Comparison of ENCODE assay signal across 19 cellular contexts in genomic region chr22:46507451-46508390, GRCh38. TPM values are rescaled to one million over a fixed set of nuclear protein-coding genes. Genes with fewer than 3 reads are reported as not detected.
DNase-seq lines count a peak whose midpoint lies in the region; ATAC-seq and TF ChIP-seq lines count a peak whose summit lies in the region.
"Had no signal": no experiment of that assay in that cellular context is flagged by ENCODE, and none has a peak within 500 bp of the region (broad histone marks: within the 10 kb centered on the region; RNA-seq: fewer than 3 reads in every experiment).

No MANE protein-coding gene starts in this region.

- no peaks in the 10 kb centered on the region for H3K36me3 ChIP-seq in BLaER1
- no peaks in the 10 kb centered on the region for H3K36me3 ChIP-seq in HUES6 (ENCODE audit: control insufficient read depth, insufficient read depth, low read length)
- no peaks in the 10 kb centered on the region for H3K36me3 ChIP-seq in endodermal cell (ENCODE audit: control insufficient read depth, insufficient read depth, low read length)
- H3K36me3 ChIP-seq in neuronal stem cell (replicated peaks in 1 of 2; ENCODE audit: control insufficient read depth in 2 of 2, insufficient read depth in 2 of 2, low read length in 2 of 2), result no peaks in the 10 kb centered on the region
- H3K36me3 ChIP-seq: SJCRH30 had no signal

- H4K91ac ChIP-seq in neuronal stem cell (ENCODE audit: low read depth, low read length, poor library complexity), result no peak overlapping the region

- no peaks in the 10 kb centered on the region for H4K20me1 ChIP-seq in BLaER1

- H3K79me1 ChIP-seq in neuronal stem cell (ENCODE audit: low read depth, low read length), result no peaks in the 10 kb centered on the region

- H3K36me3 Mint-ChIP-seq in endodermal cell (ENCODE audit: low read depth), result no peaks in the 10 kb centered on the region
- H3K36me3 Mint-ChIP-seq: IgD-negative memory B cell had no signal

- H3K9me3 Mint-ChIP-seq in endodermal cell, result no peaks in the 10 kb centered on the region
- H3K9me3 Mint-ChIP-seq: IgD-negative memory B cell had no signal

- H2AK5ac ChIP-seq in neuronal stem cell (ENCODE audit: low read depth, low read length), result peak overlapping the region; percentile 93

- TF ChIP-seq CTCF in endodermal cell (conservative IDR thresholded peaks at IDR 0.05), result no peak

- peak overlapping the region; percentile 79 for H3K4ac ChIP-seq in neuronal stem cell (ENCODE audit: low read length)

- H3K27me3 ChIP-seq in BLaER1, result no peaks in the 10 kb centered on the region
- H3K27me3 ChIP-seq in HUES6 (ENCODE audit: control insufficient read depth, insufficient read depth, low read length), result no peaks in the 10 kb centered on the region
- no peaks in the 10 kb centered on the region for H3K27me3 ChIP-seq in endodermal cell (ENCODE audit: control insufficient read depth, insufficient read depth, low read length, poor library complexity, severe bottlenecking)
- H3K27me3 ChIP-seq in neuronal stem cell (ENCODE audit: control insufficient read depth in 3 of 3, insufficient read depth in 3 of 3, low read depth in 1 of 3, low read length in 3 of 3), result peaks cover 0 to 7% (median 0%) of the 10 kb centered on the region in 3 experiments

- peak overlapping the region; percentile 74 for H3K18ac ChIP-seq in neuronal stem cell (ENCODE audit: low read length)

- peak overlapping the region; percentile 46; the same call in 1 of the 2 replicates for H3K4me3 ChIP-seq in BLaER1
- no peak overlapping the region for H3K4me3 ChIP-seq in HUES6 (ENCODE audit: low read depth, low read length)
- H3K4me3 ChIP-seq in endodermal cell (ENCODE audit: low read length), result no peak overlapping the region
- H3K4me3 ChIP-seq in neuronal stem cell (ENCODE audit: low read length in 2 of 2), result no peak overlapping the region
- H3K4me3 ChIP-seq: SJCRH30 had no signal

- no peak overlapping the region for H3K14ac ChIP-seq in neuronal stem cell (ENCODE audit: low read length)

- H2BK5ac ChIP-seq in neuronal stem cell (ENCODE audit: low read length), result peak overlapping the region; percentile 69

- 86 to 92% methylated on average over 5 to 32 of the region's 32 CpGs for WGBS in endodermal cell (ENCODE audit: insufficient coverage in 1 of 2, insufficient read length in 1 of 2), 2 experiments
- WGBS in neuronal stem cell (ENCODE audit: extremely low coverage in 2 of 2, insufficient read length in 2 of 2, insufficient replicate concordance in 1 of 2), 2 donors, result no CpG with 5 or more reads among the region's 32 CpGs

- no peak overlapping the region for H4K8ac ChIP-seq in neuronal stem cell (ENCODE audit: low read depth, low read length)

- H3K4me1 ChIP-seq in BLaER1, result peaks cover 94% of the 10 kb centered on the region
- peaks cover 21% of the 10 kb centered on the region for H3K4me1 ChIP-seq in HUES6 (ENCODE audit: control insufficient read depth, insufficient read depth, low read length)
- H3K4me1 ChIP-seq in endodermal cell (ENCODE audit: control insufficient read depth, insufficient read depth, low read length), result no peaks in the 10 kb centered on the region
- peaks cover 50 to 52% of the 10 kb centered on the region in 2 donors for H3K4me1 ChIP-seq in neuronal stem cell (ENCODE audit: control insufficient read depth in 2 of 2, insufficient read depth in 1 of 2, low read depth in 1 of 2, low read length in 2 of 2)
- H3K4me1 ChIP-seq: Caco-2, SJCRH30 had no signal

- H2BK15ac ChIP-seq in neuronal stem cell (ENCODE audit: low read length), result peak overlapping the region; percentile 90

- no peaks in the 10 kb centered on the region for H3K27me3 Mint-ChIP-seq in endodermal cell (ENCODE audit: insufficient read depth)

- DNase-seq in endodermal cell (peak; percentile 62), neuronal stem cell (ENCODE audit: low spot score) (no peak), NCI-H1930 (lab: John Stamatoyannopoulos, UW) (no peak), NCI-H69 (lab: John Stamatoyannopoulos, UW) (no peak)
- DNase-seq: Caco-2; EL; NCI-H1105 treated with DMSO at 0.1 percent for 48 hours; NCI-H1694 treated with DMSO at 0.1 percent for 48 hours; NCI-H345; NK-92 treated with Interleukin-12 subunit alpha and Interleukin-12 subunit beta, amount 100 ng/mL, for 24 hours; RPMI8226; SJCRH30 had no signal

- H3K23ac ChIP-seq in neuronal stem cell (ENCODE audit: low read depth, low read length, poor library complexity), result peak overlapping the region; percentile 6

- H3K27ac Mint-ChIP-seq in endodermal cell, result no peak overlapping the region
- H3K27ac Mint-ChIP-seq: IgD-negative memory B cell had no signal

- H3K9me3 ChIP-seq in BLaER1 (no peaks in the 10 kb centered on the region), HUES6 (ENCODE audit: control insufficient read depth, insufficient read depth, low read depth, low read length) (no peaks in the 10 kb centered on the region), endodermal cell (ENCODE audit: control insufficient read depth, low read length) (no peaks in the 10 kb centered on the region), neuronal stem cell (replicated peaks in 1 of 2; ENCODE audit: control insufficient read depth in 2 of 2, insufficient read depth in 1 of 2, low read depth in 1 of 2, low read length in 2 of 2) (no peaks in the 10 kb centered on the region)
- H3K9me3 ChIP-seq: Caco-2, SJCRH30 had no signal

- H3K27ac ChIP-seq in BLaER1 (peak overlapping the region; percentile 93), HUES6 (ENCODE audit: low read depth, low read length) (no peak overlapping the region), endodermal cell (ENCODE audit: low read depth, low read length) (peak overlapping the region; percentile 60), neuronal stem cell (replicated peaks; ENCODE audit: low read length) (no peak overlapping the region)
- H3K27ac ChIP-seq: C4-2B, SJCRH30 had no signal

- H3K4me2 ChIP-seq in BLaER1, result peak overlapping the region; percentile 97
- H3K4me2 ChIP-seq in neuronal stem cell (ENCODE audit: insufficient read depth, low read length, poor library complexity, severe bottlenecking), result no peak overlapping the region

- H3K4me3 Mint-ChIP-seq in endodermal cell, result no peak overlapping the region
- H3K4me3 Mint-ChIP-seq: IgD-negative memory B cell had no signal

- peak overlapping the region; percentile 1 for H2BK120ac ChIP-seq in neuronal stem cell (ENCODE audit: low read depth, low read length)

- peak overlapping the region; percentile 17 for H2AFZ ChIP-seq in neuronal stem cell (ENCODE audit: low read length)

- H2BK12ac ChIP-seq in neuronal stem cell (ENCODE audit: low read length), result peak overlapping the region; percentile 92

- ATAC-seq in HG03175 (IDR thresholded peaks at IDR 0.05; ENCODE audit: unreplicated experiment) (no peak), GM21717 (IDR thresholded peaks at IDR 0.05; ENCODE audit: unreplicated experiment) (no peak)
- ATAC-seq: HCT116 had no signal

- H3K9ac ChIP-seq in BLaER1 (peak overlapping the region; percentile 76), HUES6 (ENCODE audit: low read length) (peak overlapping the region; percentile 14), endodermal cell (ENCODE audit: extremely low read depth, low read length, poor library complexity, severe bottlenecking) (no peak overlapping the region), neuronal stem cell (ENCODE audit: low read depth, low read length, poor library complexity) (peak overlapping the region; percentile 71)

- peaks cover 6% of the 10 kb centered on the region for H3K4me1 Mint-ChIP-seq in endodermal cell

RNA-seq across cellular contexts. Expression of gene CELSR1, which starts 29.7 kb away (rescaled TPM):
- 10 to 100 TPM; 24.4 to 34.1 TPM for total RNA-seq in endodermal cell
- polyA plus RNA-seq in endodermal cell (2013, experiment 1 of 2), result 27.1 TPM
- polyA plus RNA-seq in endodermal cell (2013, experiment 2 of 2), result 27.1 TPM
- polyA plus RNA-seq in neuronal stem cell (2013, experiment 1 of 2), result 6.6 TPM
- polyA plus RNA-seq in neuronal stem cell (2013, experiment 2 of 2), result 7.3 TPM
- total RNA-seq: SJCRH30 had no signal

Comparison
In these comparisons a context has a peak if more than half of its experiments do, and no peak if none do; other contexts are left out.
1. H3K27ac ChIP-seq: peak in BLaER1 (single experiment) and endodermal cell (single experiment); none in HUES6 (single experiment) and neuronal stem cell (single experiment).